Comparison of ENCODE assay signal across 32 cellular contexts in the genomic region with DNA sequence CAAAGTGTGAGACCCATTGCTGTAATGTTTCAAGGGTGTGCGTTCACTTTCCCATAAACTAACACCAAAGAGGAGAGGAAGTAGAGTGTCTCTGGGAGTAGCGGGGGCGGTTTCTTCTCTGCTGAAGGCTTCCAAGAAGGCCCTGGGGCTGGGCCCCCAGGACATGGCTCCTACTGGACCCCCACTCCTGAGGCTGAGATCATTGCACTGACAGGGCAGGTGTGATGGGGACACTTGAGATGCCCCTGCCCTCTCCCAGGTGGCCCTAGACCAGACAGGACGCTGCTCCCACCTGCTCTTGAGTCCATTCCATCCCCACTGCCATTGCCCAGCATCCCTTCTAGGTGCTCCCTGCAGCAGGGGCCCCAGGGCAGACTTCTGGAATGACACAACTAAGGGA.
"Had no signal": no experiment of that assay in that cellular context is flagged by ENCODE, and none has a peak within 500 bp of the region (broad histone marks: within the 10 kb centered on the region; RNA-seq: fewer than 3 reads in every experiment).

No MANE protein-coding gene starts in this region.

- ATAC-seq: activated CD4-positive, alpha-beta T cell treated with anti-CD3 and anti-CD28 coated beads for 36 hours; activated CD4-positive, CD25-positive, alpha-beta regulatory T cell treated with anti-CD3 and anti-CD28 coated beads, Interleukin-2, amount 50 U/mL, for 24 hours; activated CD8-positive, alpha-beta T cell treated with anti-CD3 and anti-CD28 coated beads for 36 hours; activated naive CD4-positive, alpha-beta T cell treated with anti-CD3 and anti-CD28 coated beads, Interleukin-2, amount 50 U/mL, for 72 hours; activated T-cell treated with anti-CD3 and anti-CD28 coated beads, Interleukin-2, amount 50 U/mL, for 4 hours; activated T-cell treated with anti-CD3 and anti-CD28 coated beads, Interleukin-2, amount 50 U/mL, for 72 hours; activated T-helper 17 cell treated with anti-CD3 and anti-CD28 coated beads, Interleukin-2, amount 50 U/mL, for 72 hours; body of pancreas; T-cell; T-helper 17 cell; WTC11 had no signal

- H3K27ac ChIP-seq: adrenal gland, body of pancreas, brain microvascular endothelial cell, breast epithelium, WERI-Rb-1 had no signal

- H3K27me3 ChIP-seq: adrenal gland, body of pancreas, brain microvascular endothelial cell, breast epithelium had no signal

- H3K9me3 ChIP-seq: adrenal gland, body of pancreas, breast epithelium had no signal

- H3K4me3 ChIP-seq: adrenal gland, body of pancreas, breast epithelium had no signal

- DNase-seq: activated CD4-positive, alpha-beta memory T cell treated with anti-CD3 and anti-CD28 coated beads for 36 hours; activated CD4-positive, alpha-beta T cell treated with anti-CD3 and anti-CD28 coated beads for 1 hour; activated CD4-positive, alpha-beta T cell treated with anti-CD3 and anti-CD28 coated beads for 36 hours; activated CD4-positive, alpha-beta T cell treated with anti-CD3 and anti-CD28 coated beads for 48 hours; activated CD4-positive, alpha-beta T cell treated with anti-CD3 and anti-CD28 coated beads, Interleukin-2, amount 50 U/mL, for 1 hour; activated CD4-positive, alpha-beta T cell treated with anti-CD3 and anti-CD28 coated beads, Interleukin-2, amount 50 U/mL, for 4 hours; activated CD4-positive, CD25-positive, alpha-beta regulatory T cell; activated CD8-positive, alpha-beta memory T cell treated with anti-CD3 and anti-CD28 coated beads, Interleukin-2, amount 50 U/mL, for 4 hours; activated CD8-positive, alpha-beta T cell treated with anti-CD3 and anti-CD28 coated beads for 36 hours; activated effector memory CD4-positive, alpha-beta T cell treated with anti-CD3 and anti-CD28 coated beads, Interleukin-2, amount 50 U/mL, for 16 hours; activated gamma-delta T cell treated with Interleukin-2 at 50 U/mL for 16 hours; activated naive CD4-positive, alpha-beta T cell; activated naive CD4-positive, alpha-beta T cell treated with anti-CD3 and anti-CD28 coated beads for 36 hours; activated naive CD4-positive, alpha-beta T cell treated with anti-CD3 and anti-CD28 coated beads, Interleukin-2, amount 50 U/mL, for 16 hours; activated naive CD8-positive, alpha-beta T cell treated with anti-CD3 and anti-CD28 coated beads for 36 hours; activated T-cell treated with anti-CD3 and anti-CD28 coated beads for 4 hours; activated T-cell treated with anti-CD3 and anti-CD28 coated beads, Interleukin-2, amount 50 U/mL, for 1 hour; activated T-cell treated with anti-CD3 and anti-CD28 coated beads, Interleukin-2, amount 50 U/mL, for 4 hours; activated T-cell treated with anti-CD3 and anti-CD28 coated beads, Interleukin-2, amount 50 U/mL, for 72 hours; adrenal gland; amniotic stem cell; body of pancreas; brain microvascular endothelial cell; central memory CD4-positive, alpha-beta T cell; T-cell; T-helper 17 cell; WERI-Rb-1 had no signal

- H3K36me3 ChIP-seq: adrenal gland, brain microvascular endothelial cell, breast epithelium, WERI-Rb-1 had no signal

- H3K4me1 ChIP-seq: adrenal gland, body of pancreas, breast epithelium had no signal
